In genomic region chr1:157994081-157994581, GRCh38 we compare ENCODE assay signal across 7 cellular contexts. TPM values are rescaled to one million over a fixed set of nuclear protein-coding genes. Genes with fewer than 3 reads are reported as not detected.
DNase-seq lines count a peak whose midpoint lies in the region; ATAC-seq and TF ChIP-seq lines count a peak whose summit lies in the region.

No MANE protein-coding gene starts in this region.

- no peaks in the 10 kb centered on the region for H3K9me2 ChIP-seq in Loucy (replicated peaks; ENCODE audit: low read depth, low read length)

- peaks cover 6 to 16% (median 13%) of the 10 kb centered on the region in 3 donors for H3K4me1 Mint-ChIP-seq in CD8-positive, alpha-beta memory T cell

- H3K27ac ChIP-seq in dorsolateral prefrontal cortex (peak overlapping the region in 29 of 59 donors; percentile 11 to 83 (median 48)), lung (ENCODE audit: low read depth in 1 of 2, low read length in 1 of 2) (peak overlapping the region; percentile 54 to 69), thyroid gland (peak overlapping the region; percentile 74 to 89 (median 82))
- no peak overlapping the region for H3K27ac ChIP-seq in CD8-positive, alpha-beta memory T cell (ENCODE audit: low read depth, low read length)

- H3K9me3 ChIP-seq in Loucy (ENCODE audit: insufficient read depth, low read depth, low read length), result no peaks in the 10 kb centered on the region
- no peaks in the 10 kb centered on the region for H3K9me3 ChIP-seq in lung (ENCODE audit: control insufficient read depth in 2 of 2, insufficient read depth in 1 of 2, low read length in 1 of 2)
- no peaks in the 10 kb centered on the region for H3K9me3 ChIP-seq in thyroid gland
- H3K9me3 ChIP-seq in CD8-positive, alpha-beta memory T cell (ENCODE audit: low read length), result no peaks in the 10 kb centered on the region

- H3K27me3 ChIP-seq in Loucy (ENCODE audit: insufficient read depth, low read length, poor library complexity, severe bottlenecking) (peaks cover 7% of the 10 kb centered on the region), dorsolateral prefrontal cortex (peaks cover 0 to 38% (median 10%) of the 10 kb centered on the region in 45 donors), lung (ENCODE audit: control insufficient read depth, insufficient read depth) (no peaks in the 10 kb centered on the region), thyroid gland (no peaks in the 10 kb centered on the region)
- H3K27me3 ChIP-seq in CD8-positive, alpha-beta memory T cell (ENCODE audit: insufficient read depth, low read length, poor library complexity, severe bottlenecking), result peaks cover 15% of the 10 kb centered on the region

- CTCF ChIA-PET in CD8-positive, alpha-beta memory T cell (lab: Charles Lee), result interaction anchor here (1.4 kb wide), 1 partner anchor 10 kb away, joined by 3 read pairs; no protein-coding TSS in a partner anchor

- no peaks in the 10 kb centered on the region for H3K36me3 Mint-ChIP-seq in CD8-positive, alpha-beta memory T cell

- H3K36me3 ChIP-seq in Loucy (ENCODE audit: insufficient read depth, low read length) (no peaks in the 10 kb centered on the region), lung (ENCODE audit: control insufficient read depth in 2 of 2, insufficient read depth in 2 of 2, low read length in 2 of 2) (no peaks in the 10 kb centered on the region), thyroid gland (no peaks in the 10 kb centered on the region)
- no peaks in the 10 kb centered on the region for H3K36me3 ChIP-seq in CD8-positive, alpha-beta memory T cell (ENCODE audit: insufficient read depth, low read length)

- peak overlapping the region in 1 of 8 donors; percentile 16 for H3K27ac Mint-ChIP-seq in CD8-positive, alpha-beta memory T cell

- H3K4me2 ChIP-seq in Loucy (ENCODE audit: low read depth, low read length, poor library complexity, severe bottlenecking), result peak overlapping the region; percentile 96

- 0 out of 2 replicates have a peak, but pooled peaks have one; percentile 21 for TF ChIP-seq CTCF in Loucy (conservative IDR thresholded peaks at IDR 0.05; ENCODE audit: low read length)
- peak in 2 of 56 donors; percentile 9 to 11 for TF ChIP-seq CTCF in dorsolateral prefrontal cortex (IDR thresholded peaks at IDR 0.05 in 54 of 56, conservative IDR thresholded peaks at IDR 0.05 in 2 of 56; ENCODE audit: low read depth in 1 of 56, partially characterized antibody in 56 of 56)
- TF ChIP-seq CTCF in lung (IDR thresholded peaks at IDR 0.05; ENCODE audit: control extremely low read depth, extremely low read depth), result no peak
- TF ChIP-seq CTCF in thyroid gland (IDR thresholded peaks at IDR 0.05), result no peak

- peak overlapping the region; percentile 65 for H3K9ac ChIP-seq in Loucy (ENCODE audit: low read depth, low read length, poor library complexity, severe bottlenecking)

- ATAC-seq in lung (ENCODE audit: insufficient read depth, low FRiP score), result peak; percentile 20

- H3K4me1 ChIP-seq in Loucy (ENCODE audit: insufficient read depth, low read length, poor library complexity, severe bottlenecking) (peaks cover 10% of the 10 kb centered on the region), lung (ENCODE audit: control insufficient read depth in 2 of 2, insufficient read depth in 2 of 2, low read length in 2 of 2) (peaks cover 0 to 8% of the 10 kb centered on the region in 2 donors), thyroid gland (peaks cover 21 to 40% of the 10 kb centered on the region in 2 donors)
- H3K4me1 ChIP-seq in CD8-positive, alpha-beta memory T cell (ENCODE audit: insufficient read depth, low read length), result no peaks in the 10 kb centered on the region

- peak overlapping the region; percentile 93 for H2AFZ ChIP-seq in Loucy (ENCODE audit: low read length)

- H3F3A ChIP-seq in Loucy (ENCODE audit: low read depth), result no peaks in the 10 kb centered on the region

- intact Hi-C loops in dorsolateral prefrontal cortex (cut with DNase I) (loop anchor here (5.0 to 10.0 kb wide), 4 partner anchors 43 to 131 kb away; a partner anchor contains a TSS), thyroid gland (cut with DNase I) (loop anchor here (5.0 kb wide), 2 partner anchors 38 to 123 kb away; no protein-coding TSS in a partner anchor)

- H3K79me2 ChIP-seq in Loucy (ENCODE audit: insufficient read depth, low read length), result no peaks in the 10 kb centered on the region

- DNase-seq in dorsolateral prefrontal cortex (no peak), lung (ENCODE audit: low spot score) (no peak), thyroid gland (peak in 1 of 2 donors; percentile 30), NCI-H187 treated with DMSO at 0.1 percent for 48 hours (lab: John Stamatoyannopoulos, UW) (no peak), NCI-H1105 treated with DMSO at 0.1 percent for 48 hours (lab: John Stamatoyannopoulos, UW) (no peak)
- DNase-seq in CD8-positive, alpha-beta memory T cell, result no peak

- H3K9me3 Mint-ChIP-seq in CD8-positive, alpha-beta memory T cell, result no peaks in the 10 kb centered on the region

- TF ChIP-seq POLR2A in thyroid gland (IDR thresholded peaks at IDR 0.05), result no peak

- peak overlapping the region in 3 of 7 donors; percentile 12 to 35 (median 30) for H3K4me3 Mint-ChIP-seq in CD8-positive, alpha-beta memory T cell

- peaks cover 31 to 63% of the 10 kb centered on the region in 2 donors for H3K27me3 Mint-ChIP-seq in CD8-positive, alpha-beta memory T cell

- peak overlapping the region; percentile 82 for H3K4me3 ChIP-seq in Loucy (ENCODE audit: low read length, poor library complexity, severe bottlenecking)
- H3K4me3 ChIP-seq in dorsolateral prefrontal cortex, result peak overlapping the region; percentile 33 to 74 (median 62)
- peak overlapping the region; percentile 57 for H3K4me3 ChIP-seq in lung
- peak overlapping the region; percentile 66 to 91 (median 86) for H3K4me3 ChIP-seq in thyroid gland (replicated peaks in 1 of 3)
- H3K4me3 ChIP-seq in CD8-positive, alpha-beta memory T cell (ENCODE audit: low read length), result no peak overlapping the region

- POLR2A ChIA-PET in CD8-positive, alpha-beta memory T cell (lab: Charles Lee), result no interaction called here

- no peaks in the 10 kb centered on the region for H4K20me1 ChIP-seq in Loucy (ENCODE audit: insufficient read depth, low read length, poor library complexity, severe bottlenecking)

- 2 to 6% methylated on average over 13 to 16 of the region's 16 CpGs for WGBS in lung, 2 donors
- WGBS in thyroid gland, 2 donors, result 0 to 1% methylated on average over 13 to 16 of the region's 16 CpGs

RNA-seq across cellular contexts. Expression of gene KIRREL1, which starts 0.7 kb away (rescaled TPM):
- total RNA-seq in dorsolateral prefrontal cortex (10 to 100 TPM in 1 of 120 experiments, 1 to 10 TPM in 119; 1.9 to 13.9 (median 4.1) TPM), lung (10 to 100 TPM; 33.9 to 41.8 TPM), thyroid gland (10 to 100 TPM; 22.7 to 27.5 (median 24.1) TPM)
- 10 to 100 TPM in 1 of 2 donors, 1 to 10 TPM in 1; 7.5 to 19.2 TPM for polyA plus RNA-seq in lung
- total RNA-seq in CD8-positive, alpha-beta memory T cell, result under 1 TPM in 1 of 2 experiments, not detected in 1; 0.04 TPM
- polyA plus RNA-seq in CD8-positive, alpha-beta memory T cell, result not detected
